2 cellular contexts compared by ENCODE assay signal in the genomic region with DNA sequence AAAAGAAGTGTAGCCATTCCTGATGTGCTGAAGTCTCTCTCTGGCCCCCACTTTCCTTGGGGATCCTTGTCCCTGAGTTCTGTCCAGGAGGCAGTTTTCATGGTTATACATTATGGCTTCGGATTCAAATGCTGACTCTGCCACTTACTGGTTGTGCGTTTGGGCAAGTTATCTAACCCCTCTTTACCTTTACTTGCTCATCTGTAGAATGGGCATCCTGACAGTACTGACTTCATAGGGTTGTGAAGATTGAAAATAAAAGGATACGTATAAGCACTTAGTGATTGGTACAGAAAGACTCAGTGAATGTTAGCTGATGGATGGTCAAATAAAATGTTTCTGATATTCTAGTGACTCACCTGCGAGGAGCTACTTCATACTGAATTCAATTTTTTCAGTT.
TF ChIP-seq lines count a peak whose summit lies in the region.

No MANE protein-coding gene starts in this region.

TF ChIP-seq in IMR-90, 13 proteins besides CTCF, POLR2A, EP300 and RAD21:
- TF ChIP-seq CEBPB (IDR thresholded peaks at IDR 0.05; ENCODE audit: low read depth, low read length) (no peak), SMC3 (IDR thresholded peaks at IDR 0.05; ENCODE audit: low read depth, low read length) (no peak), CHD1 (IDR thresholded peaks at IDR 0.05; ENCODE audit: low read depth, low read length) (no peak), RFX5 (IDR thresholded peaks at IDR 0.05; ENCODE audit: low read depth, low read length) (no peak), FOS (IDR thresholded peaks at IDR 0.05; ENCODE audit: low read depth, low read length) (no peak), NFE2L2 (IDR thresholded peaks at IDR 0.05; ENCODE audit: low read depth, low read length) (no peak), MXI1 (IDR thresholded peaks at IDR 0.05; ENCODE audit: borderline replicate concordance, low read depth, low read length) (no peak), RCOR1 (IDR thresholded peaks at IDR 0.05; ENCODE audit: insufficient replicate concordance, low read length) (no peak), MAZ (IDR thresholded peaks at IDR 0.05; ENCODE audit: borderline replicate concordance, low read depth, low read length) (no peak), BHLHE40 (IDR thresholded peaks at IDR 0.05; ENCODE audit: low read depth, low read length) (no peak), MAFK (IDR thresholded peaks at IDR 0.05; ENCODE audit: low read depth, low read length) (no peak)
- TF ChIP-seq, protein P1, sequence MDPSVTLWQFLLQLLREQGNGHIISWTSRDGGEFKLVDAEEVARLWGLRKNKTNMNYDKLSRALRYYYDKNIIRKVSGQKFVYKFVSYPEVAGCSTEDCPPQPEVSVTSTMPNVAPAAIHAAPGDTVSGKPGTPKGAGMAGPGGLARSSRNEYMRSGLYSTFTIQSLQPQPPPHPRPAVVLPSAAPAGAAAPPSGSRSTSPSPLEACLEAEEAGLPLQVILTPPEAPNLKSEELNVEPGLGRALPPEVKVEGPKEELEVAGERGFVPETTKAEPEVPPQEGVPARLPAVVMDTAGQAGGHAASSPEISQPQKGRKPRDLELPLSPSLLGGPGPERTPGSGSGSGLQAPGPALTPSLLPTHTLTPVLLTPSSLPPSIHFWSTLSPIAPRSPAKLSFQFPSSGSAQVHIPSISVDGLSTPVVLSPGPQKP (IDR thresholded peaks at IDR 0.05; ENCODE audit: borderline replicate concordance, low read depth, low read length) = no peak
- TF ChIP-seq, protein P2, sequence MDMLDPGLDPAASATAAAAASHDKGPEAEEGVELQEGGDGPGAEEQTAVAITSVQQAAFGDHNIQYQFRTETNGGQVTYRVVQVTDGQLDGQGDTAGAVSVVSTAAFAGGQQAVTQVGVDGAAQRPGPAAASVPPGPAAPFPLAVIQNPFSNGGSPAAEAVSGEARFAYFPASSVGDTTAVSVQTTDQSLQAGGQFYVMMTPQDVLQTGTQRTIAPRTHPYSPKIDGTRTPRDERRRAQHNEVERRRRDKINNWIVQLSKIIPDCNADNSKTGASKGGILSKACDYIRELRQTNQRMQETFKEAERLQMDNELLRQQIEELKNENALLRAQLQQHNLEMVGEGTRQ (IDR thresholded peaks at IDR 0.05; ENCODE audit: low read depth, low read length) = no peak

TF ChIP-seq in K562, 482 proteins besides CTCF, POLR2A, EP300 and RAD21:
- TF ChIP-seq KDM1A (IDR thresholded peaks at IDR 0.05) (peak; percentile 73 to 74; a peak in 3 of 4 replicates), KDM4B (IDR thresholded peaks at IDR 0.05; ENCODE audit: borderline replicate concordance in 2 of 2, low read depth in 1 of 2) (no peak), ZC3H4 (CRISPR knock-in tag; IDR thresholded peaks at IDR 0.05; ENCODE audit: borderline replicate concordance) (no peak), RCOR1 (IDR thresholded peaks at IDR 0.05; ENCODE audit: borderline replicate concordance in 1 of 2, low read depth in 2 of 2, low read length in 2 of 2) (peak in 1 of 2 experiments; percentile 55; a peak in 1 of 4 replicates), YY1 (IDR thresholded peaks at IDR 0.05; ENCODE audit: borderline replicate concordance in 1 of 3, control insufficient read depth in 1 of 3, extremely low read depth in 1 of 3, insufficient read depth in 3 of 3, insufficient read length in 1 of 3, insufficient replicate concordance in 2 of 3, low read depth in 1 of 3, low read length in 2 of 3) (no peak), BCOR (IDR thresholded peaks at IDR 0.05) (peak; percentile 93), ZNF436 (CRISPR knock-in tag; IDR thresholded peaks at IDR 0.05) (no peak), CHD4 (IDR thresholded peaks at IDR 0.05; ENCODE audit: insufficient read depth, insufficient replicate concordance, low read depth, low read length, poor library complexity, severe bottlenecking) (peak; percentile 54), CBX3 (IDR thresholded peaks at IDR 0.05; ENCODE audit: borderline replicate concordance in 1 of 2, low read length in 2 of 2) (peak in 1 of 2 experiments; percentile 31; a peak in 1 of 3 replicates), ADNP (tag; IDR thresholded peaks at IDR 0.05) (peak; percentile 89), ARID2 (IDR thresholded peaks at IDR 0.05) (no peak), HDAC2 (IDR thresholded peaks at IDR 0.05) (0 out of 2 replicates have a peak, but pooled peaks have one; percentile 45), SPI1 (IDR thresholded peaks at IDR 0.05; ENCODE audit: borderline replicate concordance, low read depth, low read length) (no peak), EWSR1 (IDR thresholded peaks at IDR 0.05; ENCODE audit: borderline replicate concordance, low read depth, partially characterized antibody) (no peak), RBM25 (IDR thresholded peaks at IDR 0.05; ENCODE audit: low read depth, low read length, severe bottlenecking) (peak; percentile 98)
- TF ChIP-seq, protein P3, sequence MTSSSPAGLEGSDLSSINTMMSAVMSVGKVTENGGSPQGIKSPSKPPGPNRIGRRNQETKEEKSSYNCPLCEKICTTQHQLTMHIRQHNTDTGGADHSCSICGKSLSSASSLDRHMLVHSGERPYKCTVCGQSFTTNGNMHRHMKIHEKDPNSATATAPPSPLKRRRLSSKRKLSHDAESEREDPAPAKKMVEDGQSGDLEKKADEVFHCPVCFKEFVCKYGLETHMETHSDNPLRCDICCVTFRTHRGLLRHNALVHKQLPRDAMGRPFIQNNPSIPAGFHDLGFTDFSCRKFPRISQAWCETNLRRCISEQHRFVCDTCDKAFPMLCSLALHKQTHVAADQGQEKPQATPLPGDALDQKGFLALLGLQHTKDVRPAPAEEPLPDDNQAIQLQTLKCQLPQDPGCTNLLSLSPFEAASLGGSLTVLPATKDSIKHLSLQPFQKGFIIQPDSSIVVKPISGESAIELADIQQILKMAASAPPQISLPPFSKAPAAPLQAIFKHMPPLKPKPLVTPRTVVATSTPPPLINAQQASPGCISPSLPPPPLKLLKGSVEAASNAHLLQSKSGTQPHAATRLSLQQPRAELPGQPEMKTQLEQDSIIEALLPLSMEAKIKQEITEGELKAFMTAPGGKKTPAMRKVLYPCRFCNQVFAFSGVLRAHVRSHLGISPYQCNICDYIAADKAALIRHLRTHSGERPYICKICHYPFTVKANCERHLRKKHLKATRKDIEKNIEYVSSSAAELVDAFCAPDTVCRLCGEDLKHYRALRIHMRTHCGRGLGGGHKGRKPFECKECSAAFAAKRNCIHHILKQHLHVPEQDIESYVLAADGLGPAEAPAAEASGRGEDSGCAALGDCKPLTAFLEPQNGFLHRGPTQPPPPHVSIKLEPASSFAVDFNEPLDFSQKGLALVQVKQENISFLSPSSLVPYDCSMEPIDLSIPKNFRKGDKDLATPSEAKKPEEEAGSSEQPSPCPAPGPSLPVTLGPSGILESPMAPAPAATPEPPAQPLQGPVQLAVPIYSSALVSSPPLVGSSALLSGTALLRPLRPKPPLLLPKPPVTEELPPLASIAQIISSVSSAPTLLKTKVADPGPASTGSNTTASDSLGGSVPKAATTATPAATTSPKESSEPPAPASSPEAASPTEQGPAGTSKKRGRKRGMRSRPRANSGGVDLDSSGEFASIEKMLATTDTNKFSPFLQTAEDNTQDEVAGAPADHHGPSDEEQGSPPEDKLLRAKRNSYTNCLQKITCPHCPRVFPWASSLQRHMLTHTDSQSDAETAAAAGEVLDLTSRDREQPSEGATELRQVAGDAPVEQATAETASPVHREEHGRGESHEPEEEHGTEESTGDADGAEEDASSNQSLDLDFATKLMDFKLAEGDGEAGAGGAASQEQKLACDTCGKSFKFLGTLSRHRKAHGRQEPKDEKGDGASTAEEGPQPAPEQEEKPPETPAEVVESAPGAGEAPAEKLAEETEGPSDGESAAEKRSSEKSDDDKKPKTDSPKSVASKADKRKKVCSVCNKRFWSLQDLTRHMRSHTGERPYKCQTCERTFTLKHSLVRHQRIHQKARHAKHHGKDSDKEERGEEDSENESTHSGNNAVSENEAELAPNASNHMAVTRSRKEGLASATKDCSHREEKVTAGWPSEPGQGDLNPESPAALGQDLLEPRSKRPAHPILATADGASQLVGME (CRISPR knock-in tag; IDR thresholded peaks at IDR 0.05) = no peak
- TF ChIP-seq, protein P4, sequence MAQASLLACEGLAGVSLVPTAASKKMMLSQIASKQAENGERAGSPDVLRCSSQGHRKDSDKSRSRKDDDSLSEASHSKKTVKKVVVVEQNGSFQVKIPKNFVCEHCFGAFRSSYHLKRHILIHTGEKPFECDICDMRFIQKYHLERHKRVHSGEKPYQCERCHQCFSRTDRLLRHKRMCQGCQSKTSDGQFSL (CRISPR knock-in tag; IDR thresholded peaks at IDR 0.05) = no peak
- TF ChIP-seq, protein P4 (tag; IDR thresholded peaks at IDR 0.05) = no peak
